ENCODE assay signal across 9 cellular contexts in genomic region chr21:45540601-45540970, GRCh38. TPM values are rescaled to one million over a fixed set of nuclear protein-coding genes. Genes with fewer than 3 reads are reported as not detected.
DNase-seq lines count a peak whose midpoint lies in the region; ATAC-seq and TF ChIP-seq lines count a peak whose summit lies in the region.
"Had no signal": no experiment of that assay in that cellular context is flagged by ENCODE, and none has a peak within 500 bp of the region (broad histone marks: within the 10 kb centered on the region; RNA-seq: fewer than 3 reads in every experiment).

No MANE protein-coding gene starts in this region.

- ATAC-seq in Right ventricle myocardium superior (ENCODE audit: poor library complexity) (no peak), left ventricle myocardium superior (no peak), GM18517 (IDR thresholded peaks at IDR 0.05; ENCODE audit: unreplicated experiment) (no peak), HG02798 (IDR thresholded peaks at IDR 0.05; ENCODE audit: poor library complexity, unreplicated experiment) (no peak)
- ATAC-seq in activated CD8-positive, alpha-beta T cell treated with anti-CD3 and anti-CD28 coated beads for 36 hours: no peak

- peak overlapping the region; percentile 84 for H3K4me3 Mint-ChIP-seq in activated CD8-positive, alpha-beta T cell treated with anti-CD3 and anti-CD28 coated beads for 36 hours

- CTCF ChIA-PET in activated CD8-positive, alpha-beta T cell treated with anti-CD3 and anti-CD28 coated beads for 36 hours (lab: Charles Lee): no interaction called here

- 88 to 90% methylated on average over 10 of the region's 10 CpGs for WGBS in testis, 2 donors

- H3K9me3 Mint-ChIP-seq in activated CD8-positive, alpha-beta T cell treated with anti-CD3 and anti-CD28 coated beads for 36 hours: no peaks in the 10 kb centered on the region

- no peak overlapping the region for H3K27ac ChIP-seq in testis

- no peak overlapping the region for H3K4me3 ChIP-seq in testis

- no peaks in the 10 kb centered on the region for H3K36me3 ChIP-seq in testis (ENCODE audit: low read depth, missing control alignments)

- H3K4me1 Mint-ChIP-seq in activated CD8-positive, alpha-beta T cell treated with anti-CD3 and anti-CD28 coated beads for 36 hours (ENCODE audit: low read depth): peaks cover 28% of the 10 kb centered on the region

- peaks cover 28% of the 10 kb centered on the region for H3K36me3 Mint-ChIP-seq in activated CD8-positive, alpha-beta T cell treated with anti-CD3 and anti-CD28 coated beads for 36 hours (ENCODE audit: low read depth)

- H3K27me3 ChIP-seq in testis: no peaks in the 10 kb centered on the region

- peak; percentile 30 for DNase-seq in Right ventricle myocardium superior
- no peak for DNase-seq in left ventricle myocardium superior
- no peak for DNase-seq in activated CD8-positive, alpha-beta T cell treated with anti-CD3 and anti-CD28 coated beads for 36 hours
- peak; percentile 48 for DNase-seq in islet precursor cell
- DNase-seq in GDM1 (lab: John Stamatoyannopoulos, UW): no peak
- no peak for DNase-seq in testis
- DNase-seq: KBM-7 had no signal

- H3K4me1 ChIP-seq in testis: peaks cover 16% of the 10 kb centered on the region

- no peak for TF ChIP-seq CTCF in activated CD8-positive, alpha-beta T cell treated with anti-CD3 and anti-CD28 coated beads for 36 hours (IDR thresholded peaks at IDR 0.05)
- no peak for TF ChIP-seq CTCF in testis (IDR thresholded peaks at IDR 0.05)

- no peaks in the 10 kb centered on the region for H3K9me3 ChIP-seq in testis

- intact Hi-C loops in Right ventricle myocardium superior (cut with DNase I): no loop called here
- intact Hi-C loops in left ventricle myocardium superior (cut with micrococcal nuclease): no loop called here
- intact Hi-C loops in activated CD8-positive, alpha-beta T cell treated with anti-CD3 and anti-CD28 coated beads for 36 hours (cut with micrococcal nuclease): no loop called here
- intact Hi-C loops in testis (cut with DNase I; ENCODE audit: low total_unique reads): no loop called here

- POLR2A ChIA-PET in activated CD8-positive, alpha-beta T cell treated with anti-CD3 and anti-CD28 coated beads for 36 hours (lab: Charles Lee): interaction anchor here (1.2 kb wide), 1 partner anchor 24 kb away, joined by 5 read pairs; no protein-coding TSS in a partner anchor

- no peak for TF ChIP-seq POLR2A in testis (IDR thresholded peaks at IDR 0.05)

- H3K27ac Mint-ChIP-seq in activated CD8-positive, alpha-beta T cell treated with anti-CD3 and anti-CD28 coated beads for 36 hours: peak overlapping the region; percentile 83

- no peaks in the 10 kb centered on the region for H3K27me3 Mint-ChIP-seq in activated CD8-positive, alpha-beta T cell treated with anti-CD3 and anti-CD28 coated beads for 36 hours

RNA-seq across cellular contexts. Expression of gene SLC19A1, which starts 1.7 kb away (rescaled TPM):
- 6.9 TPM for total RNA-seq in Right ventricle myocardium superior
- total RNA-seq in left ventricle myocardium superior: 7.6 TPM
- 10 to 100 TPM; 40.1 to 46.1 TPM for total RNA-seq in activated CD8-positive, alpha-beta T cell treated with anti-CD3 and anti-CD28 coated beads for 36 hours
- total RNA-seq in testis: 10 to 100 TPM; 15.7 to 17.4 TPM
- polyA plus RNA-seq in testis (ENCODE audit: insufficient read depth, low read depth, low replicate concordance): 5.5 TPM

Comparison
In these comparisons a context has a peak if more than half of its experiments do, and no peak if none do; other contexts are left out.
1. DNase-seq: peak in Right ventricle myocardium superior (single experiment) and islet precursor cell (single experiment); none in left ventricle myocardium superior (single experiment), activated CD8-positive, alpha-beta T cell treated with anti-CD3 and anti-CD28 coated beads for 36 hours (single experiment), GDM1 (single experiment) and testis (single experiment).